ENCODE assay signal across 18 cellular contexts in genomic region chr13:35469781-35470380, GRCh38. TPM values are rescaled to one million over a fixed set of nuclear protein-coding genes. Genes with fewer than 3 reads are reported as not detected.
A peak's percentile ranks its signal among the peaks of the same experiment; 100 is the strongest.
DNase-seq lines count a peak whose midpoint lies in the region; ATAC-seq and TF ChIP-seq lines count a peak whose summit lies in the region.
"Had no signal": no experiment of that assay in that cellular context is flagged by ENCODE, and none has a peak within 500 bp of the region (broad histone marks: within the 10 kb centered on the region; RNA-seq: fewer than 3 reads in every experiment).

No MANE protein-coding gene starts in this region.

- WGBS in H9 (ENCODE audit: extremely low coverage, insufficient read length, low lambda C conversion rate) = no CpG with 5 or more reads among the region's 9 CpGs
- 44% methylated on average over 3 of the region's 9 CpGs for WGBS in mesenchymal stem cell

- peak overlapping the region; percentile 8 to 85; a peak in 4 of 5 replicates for H3K4me3 Mint-ChIP-seq in H9
- peak overlapping the region; percentile 21 for H3K4me3 Mint-ChIP-seq in activated T-helper 17 cell treated with anti-CD3 and anti-CD28 coated beads, Interleukin-2, amount 50 U/mL, for 72 hours
- no peak overlapping the region for H3K4me3 Mint-ChIP-seq in activated naive CD8-positive, alpha-beta T cell treated with anti-CD3 and anti-CD28 coated beads, Interleukin-2, amount 50 U/mL, for 24 hours
- H3K4me3 Mint-ChIP-seq: activated CD4-positive, alpha-beta T cell treated with anti-CD3 and anti-CD28 coated beads, Interleukin-2, amount 10 ng/mL, durations not matched to agents 7 days and 5 days had no signal

- H3K4me1 Mint-ChIP-seq in H9 = peaks cover 26 to 38% of the 10 kb centered on the region in 2 experiments
- H3K4me1 Mint-ChIP-seq in activated T-helper 17 cell treated with anti-CD3 and anti-CD28 coated beads, Interleukin-2, amount 50 U/mL, for 72 hours = no peaks in the 10 kb centered on the region
- H3K4me1 Mint-ChIP-seq in activated naive CD8-positive, alpha-beta T cell treated with anti-CD3 and anti-CD28 coated beads, Interleukin-2, amount 50 U/mL, for 24 hours = peaks cover 3% of the 10 kb centered on the region

- H3K27ac ChIP-seq in H9 (ENCODE audit: insufficient read length, low read depth, low read length) = no peak overlapping the region
- H3K27ac ChIP-seq in mesenchymal stem cell (ENCODE audit: low read length, poor library complexity, severe bottlenecking) = no peak overlapping the region
- H3K27ac ChIP-seq: BLaER1 treated with 17β-estradiol and CSF1 and Interleukin-3, amounts not matched to agents 10 nM and 100 nM; parathyroid adenoma had no signal

- no peak overlapping the region for H3K4me2 ChIP-seq in H9 (ENCODE audit: insufficient read depth, insufficient read length, low read length)
- H3K4me2 ChIP-seq in mesenchymal stem cell (ENCODE audit: low read length, poor library complexity, severe bottlenecking) = no peak overlapping the region
- peak overlapping the region; percentile 93 for H3K4me2 ChIP-seq in skeletal muscle satellite cell (ENCODE audit: low read length)
- H3K4me2 ChIP-seq: BLaER1 treated with 17β-estradiol and CSF1 and Interleukin-3, amounts not matched to agents 10 nM and 100 nM had no signal

- no peak overlapping the region for H3K4ac ChIP-seq in H9 (ENCODE audit: low read depth, low read length)
- H3K4ac ChIP-seq in mesenchymal stem cell (ENCODE audit: low read depth in 1 of 2, low read length in 2 of 2) = no peak overlapping the region

- no peak overlapping the region for H3K27ac Mint-ChIP-seq in H9
- H3K27ac Mint-ChIP-seq in activated T-helper 17 cell treated with anti-CD3 and anti-CD28 coated beads, Interleukin-2, amount 50 U/mL, for 72 hours = no peak overlapping the region
- no peak overlapping the region for H3K27ac Mint-ChIP-seq in activated naive CD8-positive, alpha-beta T cell treated with anti-CD3 and anti-CD28 coated beads, Interleukin-2, amount 50 U/mL, for 24 hours
- H3K27ac Mint-ChIP-seq: activated CD4-positive, alpha-beta T cell treated with anti-CD3 and anti-CD28 coated beads, Interleukin-2, amount 10 ng/mL, durations not matched to agents 7 days and 5 days had no signal

- no peaks in the 10 kb centered on the region for H3K36me3 ChIP-seq in mesenchymal stem cell (ENCODE audit: control insufficient read depth in 1 of 2, insufficient read depth in 2 of 2, low read depth in 1 of 2, low read length in 2 of 2)
- H3K36me3 ChIP-seq in skeletal muscle satellite cell (ENCODE audit: insufficient read depth, low read length) = no peaks in the 10 kb centered on the region

- H4K91ac ChIP-seq in H9 (ENCODE audit: insufficient read length, low read depth, low read length) = no peak overlapping the region
- no peak overlapping the region for H4K91ac ChIP-seq in mesenchymal stem cell (ENCODE audit: low read length)

- no peaks in the 10 kb centered on the region for H3K36me3 Mint-ChIP-seq in H9 (ENCODE audit: insufficient read depth in 1 of 3, low read depth in 3 of 3)
- H3K36me3 Mint-ChIP-seq in activated T-helper 17 cell treated with anti-CD3 and anti-CD28 coated beads, Interleukin-2, amount 50 U/mL, for 72 hours (ENCODE audit: low read depth) = peaks cover 15% of the 10 kb centered on the region
- peaks cover 6% of the 10 kb centered on the region for H3K36me3 Mint-ChIP-seq in activated naive CD8-positive, alpha-beta T cell treated with anti-CD3 and anti-CD28 coated beads, Interleukin-2, amount 50 U/mL, for 24 hours (ENCODE audit: low read depth)

- no peak for ATAC-seq in activated T-helper 17 cell treated with anti-CD3 and anti-CD28 coated beads, Interleukin-2, amount 50 U/mL, for 72 hours (replicated peaks)
- no peak for ATAC-seq in activated naive CD8-positive, alpha-beta T cell treated with anti-CD3 and anti-CD28 coated beads, Interleukin-2, amount 50 U/mL, for 24 hours
- ATAC-seq in GM18873 (IDR thresholded peaks at IDR 0.05; ENCODE audit: low FRiP score, unreplicated experiment) = no peak

- H2BK5ac ChIP-seq in H9 (ENCODE audit: insufficient read length, low read length) (no peak overlapping the region), mesenchymal stem cell (ENCODE audit: low read depth, low read length, poor library complexity, severe bottlenecking) (no peak overlapping the region)

- peaks cover 25% of the 10 kb centered on the region for H3K27me3 ChIP-seq in H9 (ENCODE audit: insufficient read depth, low read length)
- peaks cover 0 to 26% of the 10 kb centered on the region in 2 experiments for H3K27me3 ChIP-seq in mesenchymal stem cell (ENCODE audit: control insufficient read depth in 1 of 2, insufficient read depth in 1 of 2, low read length in 2 of 2)
- no peaks in the 10 kb centered on the region for H3K27me3 ChIP-seq in skeletal muscle satellite cell (ENCODE audit: control insufficient read depth, insufficient read depth, low read length)
- H3K27me3 ChIP-seq: BLaER1 treated with 17β-estradiol and CSF1 and Interleukin-3, amounts not matched to agents 10 nM and 100 nM had no signal

- H3K18ac ChIP-seq in H9 (ENCODE audit: insufficient read length, low read depth, low read length) (no peak overlapping the region), mesenchymal stem cell (ENCODE audit: low read depth in 1 of 2, low read length in 2 of 2) (no peak overlapping the region)

- H2BK20ac ChIP-seq in H9 (ENCODE audit: low read depth, low read length, poor library complexity, severe bottlenecking) = no peak overlapping the region

- H4K20me1 ChIP-seq in H9 (ENCODE audit: control insufficient read depth, insufficient read depth, insufficient read length) = no peaks in the 10 kb centered on the region
- H4K20me1 ChIP-seq: BLaER1 treated with 17β-estradiol and CSF1 and Interleukin-3, amounts not matched to agents 10 nM and 100 nM had no signal

- H2BK15ac ChIP-seq in H9 (ENCODE audit: low read depth, low read length) (no peak overlapping the region), mesenchymal stem cell (ENCODE audit: low read depth, poor library complexity, severe bottlenecking) (no peak overlapping the region)

- no peaks in the 10 kb centered on the region for H3K79me1 ChIP-seq in H9 (ENCODE audit: insufficient read depth, low read depth, low read length, poor library complexity, severe bottlenecking)
- H3K79me1 ChIP-seq in mesenchymal stem cell (replicated peaks; ENCODE audit: low read length, poor library complexity, severe bottlenecking) = peaks cover 2% of the 10 kb centered on the region

- H3K4me3 ChIP-seq in mesenchymal stem cell (ENCODE audit: insufficient read depth in 1 of 2, low read depth in 1 of 2, low read length in 2 of 2) = no peak overlapping the region
- H3K4me3 ChIP-seq in skeletal muscle satellite cell (ENCODE audit: low read length) = peak overlapping the region; percentile 88
- H3K4me3 ChIP-seq: BLaER1 treated with 17β-estradiol and CSF1 and Interleukin-3, amounts not matched to agents 10 nM and 100 nM had no signal

- H3K79me2 ChIP-seq in H9 (ENCODE audit: insufficient read depth, low read length) = no peaks in the 10 kb centered on the region
- H3K79me2 ChIP-seq: parathyroid adenoma had no signal

- H3K56ac ChIP-seq in H9 (ENCODE audit: insufficient read length, low read depth, low read length) = no peak overlapping the region

- H3K4me1 ChIP-seq in H9 (ENCODE audit: insufficient read depth, low read length) (peaks cover 2% of the 10 kb centered on the region; the same call in 1 of the 2 replicates), mesenchymal stem cell (ENCODE audit: control insufficient read depth, insufficient read depth, low read depth, low read length) (peaks cover 6% of the 10 kb centered on the region), skeletal muscle satellite cell (ENCODE audit: control insufficient read depth, insufficient read depth, low read length) (peaks cover 25% of the 10 kb centered on the region)
- H3K4me1 ChIP-seq: BLaER1 treated with 17β-estradiol and CSF1 and Interleukin-3, amounts not matched to agents 10 nM and 100 nM; parathyroid adenoma had no signal

- no peak overlapping the region for H3K9ac ChIP-seq in H9 (ENCODE audit: extremely low read depth, insufficient read length, low read length)
- peak overlapping the region; percentile 95 for H3K9ac ChIP-seq in mesenchymal stem cell (ENCODE audit: low read length)
- peak overlapping the region; percentile 94 for H3K9ac ChIP-seq in skeletal muscle satellite cell (ENCODE audit: low read depth, low read length)
- H3K9ac ChIP-seq: BLaER1 treated with 17β-estradiol and CSF1 and Interleukin-3, amounts not matched to agents 10 nM and 100 nM; parathyroid adenoma had no signal

- no peak overlapping the region for H2BK12ac ChIP-seq in H9 (ENCODE audit: insufficient read length, low read depth, low read length)
- no peak overlapping the region for H2BK12ac ChIP-seq in mesenchymal stem cell (ENCODE audit: low read length in 2 of 2)

- peaks cover 10% of the 10 kb centered on the region for H3K23me2 ChIP-seq in H9 (ENCODE audit: insufficient read length, low read depth, low read length, poor library complexity, severe bottlenecking)

- H3K9me3 Mint-ChIP-seq in H9 = no peaks in the 10 kb centered on the region; a peak in 1 of 5 replicates
- peaks cover 16% of the 10 kb centered on the region for H3K9me3 Mint-ChIP-seq in activated T-helper 17 cell treated with anti-CD3 and anti-CD28 coated beads, Interleukin-2, amount 50 U/mL, for 72 hours
- peaks cover 34% of the 10 kb centered on the region for H3K9me3 Mint-ChIP-seq in activated naive CD8-positive, alpha-beta T cell treated with anti-CD3 and anti-CD28 coated beads, Interleukin-2, amount 50 U/mL, for 24 hours

- H3K14ac ChIP-seq in H9 (ENCODE audit: insufficient read depth, low read length) (no peak overlapping the region), mesenchymal stem cell (ENCODE audit: low read length in 2 of 2) (no peak overlapping the region)

- H2BK120ac ChIP-seq in H9 (ENCODE audit: low read depth, low read length, poor library complexity, severe bottlenecking) (no peak overlapping the region), mesenchymal stem cell (ENCODE audit: low read depth, low read length) (no peak overlapping the region)

- H3K23ac ChIP-seq in H9 (ENCODE audit: insufficient read length, low read depth, low read length) (no peak overlapping the region), mesenchymal stem cell (ENCODE audit: low read length in 2 of 2) (no peak overlapping the region)

- H4K5ac ChIP-seq in H9 (ENCODE audit: insufficient read length, low read depth, low read length) = no peak overlapping the region

- no peak overlapping the region for H4K8ac ChIP-seq in H9 (replicated peaks; ENCODE audit: insufficient read length, low read depth, low read length)
- H4K8ac ChIP-seq in mesenchymal stem cell (ENCODE audit: low read length) = no peak overlapping the region

- H2AFZ ChIP-seq in H9 (ENCODE audit: low read length) (no peak overlapping the region), mesenchymal stem cell (ENCODE audit: low read depth, low read length) (no peak overlapping the region)
- H2AFZ ChIP-seq: parathyroid adenoma had no signal

- H2AK5ac ChIP-seq in H9 (ENCODE audit: insufficient read length, low read length) (no peak overlapping the region), mesenchymal stem cell (ENCODE audit: low read length, severe bottlenecking) (no peak overlapping the region)

- TF ChIP-seq CTCF in H9 (conservative IDR thresholded peaks at IDR 0.05) = no peak

- no peaks in the 10 kb centered on the region for H3K9me3 ChIP-seq in H9 (ENCODE audit: control insufficient read depth, low read depth, low read length)
- H3K9me3 ChIP-seq in mesenchymal stem cell (ENCODE audit: control insufficient read depth, low read length) = no peaks in the 10 kb centered on the region
- H3K9me3 ChIP-seq in skeletal muscle satellite cell (replicated peaks; ENCODE audit: low read length) = no peaks in the 10 kb centered on the region

- no peak for DNase-seq in H9
- DNase-seq in mesenchymal stem cell = no peak
- DNase-seq in NCI-H128 (lab: John Stamatoyannopoulos, UW; ENCODE audit: unreplicated experiment) = no peak
- DNase-seq in activated naive CD8-positive, alpha-beta T cell treated with anti-CD3 and anti-CD28 coated beads, Interleukin-2, amount 50 U/mL, for 24 hours = no peak
- DNase-seq in activated naive CD4-positive, alpha-beta T cell treated with Interleukin-2 at 50 U/mL for 16 hours = no peak
- DNase-seq: activated CD4-positive, alpha-beta T cell treated with anti-CD3 and anti-CD28 coated beads, Interleukin-2, amount 10 ng/mL, durations not matched to agents 7 days and 5 days; activated T-cell treated with anti-CD3 and anti-CD28 coated beads, Interleukin-2, amount 50 U/mL, for 48 hours; aorta; MM.1S; NK-92 treated with Interleukin-12 subunit alpha and Interleukin-12 subunit beta, amount 100 ng/mL, for 24 hours; stimulated activated CD4-positive, alpha-beta T cell treated with anti-CD3 and anti-CD28 coated beads, Interleukin-1b, Interleukin-23, amount 100 ng/mL, for 48 hours; T1000 had no signal

- peaks cover 67% of the 10 kb centered on the region for H3K27me3 Mint-ChIP-seq in H9 (ENCODE audit: low read depth)
- H3K27me3 Mint-ChIP-seq in activated T-helper 17 cell treated with anti-CD3 and anti-CD28 coated beads, Interleukin-2, amount 50 U/mL, for 72 hours = peaks cover 30% of the 10 kb centered on the region
- H3K27me3 Mint-ChIP-seq in activated naive CD8-positive, alpha-beta T cell treated with anti-CD3 and anti-CD28 coated beads, Interleukin-2, amount 50 U/mL, for 24 hours = peaks cover 56% of the 10 kb centered on the region

- no peak overlapping the region for H3T11ph ChIP-seq in H9 (ENCODE audit: low read length)

RNA-seq across cellular contexts. Expression of gene MAB21L1, which starts 6.6 kb away (rescaled TPM):
- not detected in 2 replicates for total RNA-seq in H9 (2021)
- total RNA-seq in activated T-helper 17 cell treated with anti-CD3 and anti-CD28 coated beads, Interleukin-2, amount 50 U/mL, for 72 hours = not detected
- not detected for polyA plus RNA-seq in mesenchymal stem cell (2013, experiment 1 of 2)
- polyA plus RNA-seq in mesenchymal stem cell (2013, experiment 2 of 2) = not detected
- total RNA-seq in skeletal muscle satellite cell (2012; rRNA removed) = 1.3 and 2.0 TPM in 2 replicates
- total RNA-seq: activated CD4-positive, alpha-beta T cell treated with anti-CD3 and anti-CD28 coated beads, Interleukin-2, amount 10 ng/mL, durations not matched to agents 7 days and 5 days; HT1080 had no signal
